ENCODE assay signal across 8 cellular contexts in the genomic region with DNA sequence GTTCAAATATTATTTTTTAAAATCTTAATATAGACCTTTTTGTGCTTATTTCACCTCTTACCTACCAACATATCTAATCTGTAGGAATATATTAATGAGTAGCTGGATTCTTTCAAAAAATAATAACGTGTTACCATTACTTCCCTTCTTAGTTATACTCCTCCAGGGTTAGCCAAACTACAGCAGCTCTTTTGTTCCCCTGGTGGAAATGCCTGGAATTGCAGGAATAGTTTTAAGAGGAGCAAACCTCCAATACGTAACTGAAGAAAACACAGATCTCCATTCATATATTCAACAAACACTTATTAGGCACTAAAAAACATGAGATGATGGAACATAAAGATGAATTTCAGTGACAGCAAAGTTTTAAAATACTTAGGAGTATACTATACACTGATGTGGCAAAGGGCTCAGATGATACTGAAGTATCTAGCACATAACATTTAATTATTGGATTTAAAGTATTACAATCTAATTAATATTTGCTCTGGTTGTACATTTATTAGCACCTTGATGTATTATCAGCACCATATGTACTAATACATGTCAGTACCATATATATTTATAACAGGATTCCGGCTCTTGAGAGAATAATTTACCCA.
DNase-seq lines count a peak whose midpoint lies in the region; ATAC-seq and TF ChIP-seq lines count a peak whose summit lies in the region.

No MANE protein-coding gene starts in this region.

- no peaks in the 10 kb centered on the region for H3K9me2 ChIP-seq in SU-DHL-6 (replicated peaks; ENCODE audit: insufficient read depth, low read length)

- no peaks in the 10 kb centered on the region for H3F3A ChIP-seq in SU-DHL-6 (ENCODE audit: insufficient read depth)

- ATAC-seq in HG03378 (IDR thresholded peaks at IDR 0.05; ENCODE audit: unreplicated experiment) (peak; percentile 56), left lung (no peak), HG03095 (IDR thresholded peaks at IDR 0.05; ENCODE audit: unreplicated experiment) (no peak)

- H4K20me1 ChIP-seq in SU-DHL-6 (ENCODE audit: low read depth, low read length): no peaks in the 10 kb centered on the region

- H3K36me3 ChIP-seq in SU-DHL-6 (ENCODE audit: low read length) (no peaks in the 10 kb centered on the region), left lung (no peaks in the 10 kb centered on the region)

- intact Hi-C loops in left lung (cut with DNase I): no loop called here

- H3K4me1 ChIP-seq in left lung: no peaks in the 10 kb centered on the region

- no peaks in the 10 kb centered on the region for H3K27me3 ChIP-seq in SU-DHL-6 (ENCODE audit: low read length)
- no peaks in the 10 kb centered on the region for H3K27me3 ChIP-seq in left lung

- no peak overlapping the region for H3K4me3 ChIP-seq in SU-DHL-6 (ENCODE audit: insufficient read depth, low read length, poor library complexity, severe bottlenecking)
- H3K4me3 ChIP-seq in left lung: no peak overlapping the region

- no peak overlapping the region for H3K4me2 ChIP-seq in SU-DHL-6 (ENCODE audit: low read depth, low read length, poor library complexity, severe bottlenecking)

- no peak for DNase-seq in left lung
- no peak for DNase-seq in NCI-H510A (lab: John Stamatoyannopoulos, UW)
- DNase-seq in HEK293T (ENCODE audit: extremely low spot score): no peak
- no peak for DNase-seq in NCI-H1436 treated with DMSO at 0.1 percent for 48 hours (lab: John Stamatoyannopoulos, UW)

- TF ChIP-seq CTCF in GM12873 (IDR thresholded peaks at IDR 0.05; ENCODE audit: insufficient read depth, low read depth, low read length, missing control alignments): peak; percentile 67
- peak; percentile 49 for TF ChIP-seq CTCF in SU-DHL-6 (IDR thresholded peaks at IDR 0.05; ENCODE audit: insufficient read depth, low read length, poor library complexity, severe bottlenecking)
- TF ChIP-seq CTCF in left lung (IDR thresholded peaks at IDR 0.05): peak; percentile 17 to 18

- CTCF ChIA-PET in HEK293T (lab: Yijun Ruan, JAX): interaction anchor here (1.0 kb wide), 1 partner anchor 12 kb away, joined by 7 read pairs; no protein-coding TSS in a partner anchor

- no peaks in the 10 kb centered on the region for H3K79me2 ChIP-seq in SU-DHL-6 (ENCODE audit: insufficient read depth, low read length)

- no peak overlapping the region for H3K27ac ChIP-seq in SU-DHL-6 (ENCODE audit: low read depth, low read length)
- H3K27ac ChIP-seq in left lung: no peak overlapping the region

- H3K9me3 ChIP-seq in SU-DHL-6 (ENCODE audit: insufficient read depth, low read length): no peaks in the 10 kb centered on the region
- H3K9me3 ChIP-seq in left lung: no peaks in the 10 kb centered on the region

- POLR2A ChIA-PET in HEK293T (lab: Yijun Ruan, JAX): no interaction called here

- H2AFZ ChIP-seq in SU-DHL-6 (ENCODE audit: low read depth, low read length, severe bottlenecking): no peak overlapping the region

- H3K9ac ChIP-seq in SU-DHL-6 (ENCODE audit: low read length): no peak overlapping the region

TF ChIP-seq in HEK293T, 16 proteins besides CTCF, POLR2A, EP300 and RAD21:
- no peak for TF ChIP-seq NFRKB (IDR thresholded peaks at IDR 0.05)
- no peak for TF ChIP-seq ARNT (IDR thresholded peaks at IDR 0.05)
- no peak for TF ChIP-seq HDGF (IDR thresholded peaks at IDR 0.05; ENCODE audit: borderline replicate concordance)
- TF ChIP-seq SP1 (IDR thresholded peaks at IDR 0.05): no peak
- TF ChIP-seq L3MBTL2 (conservative IDR thresholded peaks at IDR 0.05): no peak
- no peak for TF ChIP-seq ELF4 (IDR thresholded peaks at IDR 0.05)
- TF ChIP-seq FOXK2 (IDR thresholded peaks at IDR 0.05): no peak
- no peak for TF ChIP-seq ZNF384 (IDR thresholded peaks at IDR 0.05)
- TF ChIP-seq, protein P1, sequence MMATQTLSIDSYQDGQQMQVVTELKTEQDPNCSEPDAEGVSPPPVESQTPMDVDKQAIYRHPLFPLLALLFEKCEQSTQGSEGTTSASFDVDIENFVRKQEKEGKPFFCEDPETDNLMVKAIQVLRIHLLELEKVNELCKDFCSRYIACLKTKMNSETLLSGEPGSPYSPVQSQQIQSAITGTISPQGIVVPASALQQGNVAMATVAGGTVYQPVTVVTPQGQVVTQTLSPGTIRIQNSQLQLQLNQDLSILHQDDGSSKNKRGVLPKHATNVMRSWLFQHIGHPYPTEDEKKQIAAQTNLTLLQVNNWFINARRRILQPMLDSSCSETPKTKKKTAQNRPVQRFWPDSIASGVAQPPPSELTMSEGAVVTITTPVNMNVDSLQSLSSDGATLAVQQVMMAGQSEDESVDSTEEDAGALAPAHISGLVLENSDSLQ (IDR thresholded peaks at IDR 0.05): no peak
- no peak for TF ChIP-seq SUZ12 (IDR thresholded peaks at IDR 0.05)
- TF ChIP-seq FOXM1 (IDR thresholded peaks at IDR 0.05; ENCODE audit: borderline replicate concordance): no peak
- TF ChIP-seq TARDBP (IDR thresholded peaks at IDR 0.05): no peak
- no peak for TF ChIP-seq FOXA1 (IDR thresholded peaks at IDR 0.05)
- no peak for TF ChIP-seq BHLHE40 (IDR thresholded peaks at IDR 0.05; ENCODE audit: borderline replicate concordance)
- no peak for TF ChIP-seq LEF1 (IDR thresholded peaks at IDR 0.05; ENCODE audit: borderline replicate concordance)
- TF ChIP-seq CTBP1 (IDR thresholded peaks at IDR 0.05; ENCODE audit: borderline replicate concordance): no peak
